In the genomic region with DNA sequence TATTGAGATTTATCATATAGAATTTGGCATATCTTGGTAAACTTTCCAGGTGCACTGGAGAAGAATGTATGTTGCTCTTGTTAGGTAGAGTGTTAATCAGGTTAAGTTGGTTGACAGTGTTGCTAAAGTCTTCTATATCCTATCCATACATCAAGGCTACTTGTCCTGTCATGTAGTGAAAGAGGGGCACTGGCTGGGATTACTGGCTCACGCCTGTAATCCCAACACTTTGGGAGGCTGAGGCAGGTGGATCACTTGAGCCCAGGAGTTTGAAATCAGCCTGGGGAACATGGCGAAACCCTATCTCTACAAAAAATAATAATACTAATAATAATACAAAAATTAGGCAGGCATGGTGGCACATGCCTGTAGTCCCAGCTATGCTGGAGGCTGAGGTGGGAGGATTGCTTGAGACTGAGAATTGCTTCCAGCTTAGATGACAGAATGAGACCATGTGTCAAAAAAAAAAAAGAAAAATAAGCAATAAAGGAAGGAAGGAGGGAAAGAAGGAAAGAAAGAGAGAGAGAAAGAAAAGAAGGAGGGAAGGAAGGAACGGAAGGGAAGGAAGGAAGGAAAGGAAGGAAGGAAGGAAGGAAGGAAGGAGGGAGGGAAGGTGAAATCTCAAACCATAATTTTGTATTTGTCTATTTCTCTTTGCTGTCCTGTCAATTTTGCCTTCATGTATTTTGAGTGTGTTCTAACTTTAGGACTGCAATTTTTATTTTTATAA, we compare ENCODE assay signal across 19 cellular contexts. TPM values are rescaled to one million over a fixed set of nuclear protein-coding genes. Genes with fewer than 3 reads are reported as not detected.
DNase-seq lines count a peak whose midpoint lies in the region; ATAC-seq, FAIRE-seq and TF ChIP-seq lines count a peak whose summit lies in the region.
"Had no signal": no experiment of that assay in that cellular context is flagged by ENCODE, and none has a peak within 500 bp of the region (broad histone marks: within the 10 kb centered on the region; RNA-seq: fewer than 3 reads in every experiment).

No MANE protein-coding gene starts in this region.

- TF ChIP-seq EP300 in K562 (IDR thresholded peaks at IDR 0.05; ENCODE audit: low read length), result no peak

- H3K9me3 ChIP-seq in T-helper 17 cell (ENCODE audit: control insufficient read depth, low read length, poor library complexity, severe bottlenecking) (no peaks in the 10 kb centered on the region), K562 (replicated peaks; ENCODE audit: control insufficient read depth, insufficient read depth, low read depth, low read length) (no peaks in the 10 kb centered on the region), osteoblast (ENCODE audit: low read depth, low read length) (no peaks in the 10 kb centered on the region)
- H3K9me3 ChIP-seq: HAP-1 had no signal

- WGBS in K562 (ENCODE audit: insufficient coverage, low coverage, missing lambda C conversion rate), result 0% methylated on average over 3 of the region's 3 CpGs
- WGBS in mesendoderm (ENCODE audit: extremely low coverage, insufficient coverage, low lambda C conversion rate), result no CpG with 5 or more reads among the region's 3 CpGs

- H2AFZ ChIP-seq in K562 (ENCODE audit: low read depth, low read length) (no peak overlapping the region), osteoblast (ENCODE audit: low read length) (no peak overlapping the region)

- DNase-seq in cardiac septum (ENCODE audit: low spot score) (peak; percentile 51), Right ventricle myocardium superior (no peak), T-helper 17 cell (no peak), K562 (ENCODE audit: extremely low read depth in 1 of 4, low spot score in 3 of 4) (no peak), osteoblast (ENCODE audit: insufficient read length, low spot score, missing footprints) (peak; percentile 18), mesendoderm (no peak)
- DNase-seq in effector CD8-positive, alpha-beta T cell (lab: John Stamatoyannopoulos, UW), result no peak
- no peak for DNase-seq in activated T-helper 1 cell treated with anti-CD3 and anti-CD28 coated beads, Interleukin-12 subunit alpha, Interleukin-12 subunit beta, Interleukin-2, Interleukin-4 antibody, amounts not matched to agents 30 ng/mL and 10 ng/mL and 1 ng/mL, durations not matched to agents 14 hours and 24 hours and 36 hours (ENCODE audit: low spot score)
- DNase-seq: C1 segment of cervical spinal cord; Calu3; CD4-positive, alpha-beta memory T cell; COR-L47; DMS53; DMS79 treated with DMSO at 0.1 percent for 48 hours; GF-D8; GOT3 had no signal

- H4K20me1 ChIP-seq in K562 (replicated peaks; ENCODE audit: control insufficient read depth, insufficient read depth, low read length) (peaks cover 3% of the 10 kb centered on the region; the same call in 1 of the 2 replicates), osteoblast (ENCODE audit: insufficient read depth, low read length) (no peaks in the 10 kb centered on the region)

- TF ChIP-seq CTCF in K562 (IDR thresholded peaks at IDR 0.05 in 2 of 3, conservative IDR thresholded peaks at IDR 0.05 in 1 of 3; ENCODE audit: insufficient read depth in 2 of 3, low read depth in 1 of 3, low read length in 3 of 3) (no peak), osteoblast (IDR thresholded peaks at IDR 0.05; ENCODE audit: extremely low read depth, low read depth, low read length) (no peak)

- no peak for FAIRE-seq in K562 (lab: Jason Lieb, UNC)
- FAIRE-seq: GM12892, H54 had no signal

- no TSS peak for BruUV-seq in K562 (replicated peaks; lab: Mats Ljungman, UMichigan)

- no peak for TF ChIP-seq POLR2A in K562 (conservative IDR thresholded peaks at IDR 0.05)

- POLR2A ChIA-PET in K562 (lab: Yijun Ruan, JAX), result interaction anchor here (0.6 kb wide), 1 partner anchor 29 kb away, joined by 3 read pairs; no protein-coding TSS in a partner anchor

- H3K9me3 Mint-ChIP-seq in activated T-helper 1 cell treated with anti-CD3 and anti-CD28 coated beads, Interleukin-12 subunit alpha, Interleukin-12 subunit beta, Interleukin-2, Interleukin-4 antibody, amounts not matched to agents 30 ng/mL and 10 ng/mL and 1 ng/mL, durations not matched to agents 14 hours and 24 hours and 36 hours, result no peaks in the 10 kb centered on the region
- H3K9me3 Mint-ChIP-seq: CD4-positive, alpha-beta memory T cell had no signal

- in situ Hi-C loops in K562 (cut with MboI), result no loop called here

- H3K27me3 Mint-ChIP-seq in T-helper 17 cell, result peaks cover 25% of the 10 kb centered on the region
- H3K27me3 Mint-ChIP-seq in activated T-helper 1 cell treated with anti-CD3 and anti-CD28 coated beads, Interleukin-12 subunit alpha, Interleukin-12 subunit beta, Interleukin-2, Interleukin-4 antibody, amounts not matched to agents 30 ng/mL and 10 ng/mL and 1 ng/mL, durations not matched to agents 14 hours and 24 hours and 36 hours (ENCODE audit: insufficient read depth), result peaks cover 18% of the 10 kb centered on the region

- H3K27ac Mint-ChIP-seq in T-helper 17 cell, result peak overlapping the region; percentile 43
- no peak overlapping the region for H3K27ac Mint-ChIP-seq in activated T-helper 1 cell treated with anti-CD3 and anti-CD28 coated beads, Interleukin-12 subunit alpha, Interleukin-12 subunit beta, Interleukin-2, Interleukin-4 antibody, amounts not matched to agents 30 ng/mL and 10 ng/mL and 1 ng/mL, durations not matched to agents 14 hours and 24 hours and 36 hours
- H3K27ac Mint-ChIP-seq: CD4-positive, alpha-beta memory T cell had no signal

- H3K79me2 ChIP-seq in K562 (ENCODE audit: control insufficient read depth, insufficient read depth, low read length) (no peaks in the 10 kb centered on the region), osteoblast (ENCODE audit: insufficient read depth, low read length) (no peaks in the 10 kb centered on the region), mesendoderm (ENCODE audit: control insufficient read depth, insufficient read depth, low read length) (no peaks in the 10 kb centered on the region)

- H3K27ac ChIP-seq in K562 (ENCODE audit: extremely low read depth, low read depth, low read length), result no peak overlapping the region
- H3K27ac ChIP-seq in osteoblast (ENCODE audit: low read depth, low read length), result no peak overlapping the region
- no peak overlapping the region for H3K27ac ChIP-seq in mesendoderm (ENCODE audit: low read depth, low read length)

- TF ChIP-seq RAD21 in K562 (CRISPR knock-in tag; conservative IDR thresholded peaks at IDR 0.05 in 1 of 2, IDR thresholded peaks at IDR 0.05 in 1 of 2), result no peak

- H3K4me1 ChIP-seq in K562 (replicated peaks in 1 of 2; ENCODE audit: control insufficient read depth in 2 of 2, insufficient read depth in 2 of 2, low read length in 2 of 2) (peaks cover 0 to under 1% of the 10 kb centered on the region in 2 experiments; a peak in 1 of 5 replicates), osteoblast (ENCODE audit: insufficient read depth, low read length) (no peaks in the 10 kb centered on the region), mesendoderm (ENCODE audit: control insufficient read depth, low read depth, low read length) (no peaks in the 10 kb centered on the region)
- H3K4me1 ChIP-seq: HAP-1 had no signal

- H3K18ac ChIP-seq in mesendoderm (ENCODE audit: low read length), result no peak overlapping the region

- no peak overlapping the region for H4K5ac ChIP-seq in mesendoderm (ENCODE audit: low read length)

- H3K4me2 ChIP-seq in K562 (ENCODE audit: insufficient read depth, low read length), result no peak overlapping the region
- H3K4me2 ChIP-seq in osteoblast (ENCODE audit: insufficient read depth, low read length), result no peak overlapping the region
- no peak overlapping the region for H3K4me2 ChIP-seq in mesendoderm (ENCODE audit: low read length)

- H3K9ac ChIP-seq in K562 (ENCODE audit: insufficient read depth in 1 of 2, low read depth in 2 of 2, low read length in 2 of 2) (no peak overlapping the region), mesendoderm (ENCODE audit: low read length) (no peak overlapping the region)

- no peak overlapping the region for H3K4me3 Mint-ChIP-seq in T-helper 17 cell
- H3K4me3 Mint-ChIP-seq in activated T-helper 1 cell treated with anti-CD3 and anti-CD28 coated beads, Interleukin-12 subunit alpha, Interleukin-12 subunit beta, Interleukin-2, Interleukin-4 antibody, amounts not matched to agents 30 ng/mL and 10 ng/mL and 1 ng/mL, durations not matched to agents 14 hours and 24 hours and 36 hours, result no peak overlapping the region
- H3K4me3 Mint-ChIP-seq: CD4-positive, alpha-beta memory T cell had no signal

- no peaks in the 10 kb centered on the region for H3K79me1 ChIP-seq in mesendoderm (ENCODE audit: low read length)

- no peak overlapping the region for H2BK5ac ChIP-seq in mesendoderm (ENCODE audit: low read length)

- no peak overlapping the region for H3K23ac ChIP-seq in mesendoderm (ENCODE audit: low read length)

- H3K36me3 Mint-ChIP-seq in T-helper 17 cell (ENCODE audit: low read depth), result no peaks in the 10 kb centered on the region
- H3K36me3 Mint-ChIP-seq in activated T-helper 1 cell treated with anti-CD3 and anti-CD28 coated beads, Interleukin-12 subunit alpha, Interleukin-12 subunit beta, Interleukin-2, Interleukin-4 antibody, amounts not matched to agents 30 ng/mL and 10 ng/mL and 1 ng/mL, durations not matched to agents 14 hours and 24 hours and 36 hours (ENCODE audit: low read depth), result no peaks in the 10 kb centered on the region
- H3K36me3 Mint-ChIP-seq: CD4-positive, alpha-beta memory T cell had no signal

- H3K4me3 ChIP-seq in K562 (no peak overlapping the region), osteoblast (ENCODE audit: insufficient read depth, low read length) (no peak overlapping the region), mesendoderm (ENCODE audit: low read length) (no peak overlapping the region)
- H3K4me3 ChIP-seq: HAP-1 had no signal

- H3K56ac ChIP-seq in mesendoderm (ENCODE audit: low read length), result no peak overlapping the region

- H2BK120ac ChIP-seq in mesendoderm (ENCODE audit: low read depth, low read length), result no peak overlapping the region

- H4K8ac ChIP-seq in mesendoderm (ENCODE audit: low read depth, low read length), result no peak overlapping the region

- no peak overlapping the region for H3K4ac ChIP-seq in mesendoderm (ENCODE audit: low read depth, low read length)

- CTCF ChIA-PET in K562 (lab: Yijun Ruan, JAX; ENCODE audit: low intra/inter-chr PET ratio), result no interaction called here

- H3K36me3 ChIP-seq in K562 (ENCODE audit: control insufficient read depth, insufficient read depth, low read length) (no peaks in the 10 kb centered on the region), osteoblast (ENCODE audit: insufficient read depth, low read length) (no peaks in the 10 kb centered on the region), mesendoderm (ENCODE audit: control insufficient read depth, insufficient read depth, low read length) (no peaks in the 10 kb centered on the region)
- H3K36me3 ChIP-seq: HAP-1 had no signal

- H3K4me1 Mint-ChIP-seq in T-helper 17 cell, result peaks cover 4% of the 10 kb centered on the region
- no peaks in the 10 kb centered on the region for H3K4me1 Mint-ChIP-seq in activated T-helper 1 cell treated with anti-CD3 and anti-CD28 coated beads, Interleukin-12 subunit alpha, Interleukin-12 subunit beta, Interleukin-2, Interleukin-4 antibody, amounts not matched to agents 30 ng/mL and 10 ng/mL and 1 ng/mL, durations not matched to agents 14 hours and 24 hours and 36 hours (ENCODE audit: low read depth)

- no peak for ATAC-seq in Right ventricle myocardium superior (ENCODE audit: poor library complexity)
- no peak for ATAC-seq in T-helper 17 cell
- ATAC-seq in K562, result no peak

- H3K9me1 ChIP-seq in K562 (ENCODE audit: control insufficient read depth, insufficient read depth, low read length), result no peaks in the 10 kb centered on the region

- H2BK15ac ChIP-seq in mesendoderm (replicated peaks; ENCODE audit: low read depth), result no peak overlapping the region

- H2AK5ac ChIP-seq in mesendoderm (ENCODE audit: low read length), result no peak overlapping the region

- intact Hi-C loops in cardiac septum (cut with DNase I) (no loop called here), Right ventricle myocardium superior (cut with DNase I) (no loop called here), K562 (cut with micrococcal nuclease) (no loop called here)
- intact Hi-C loops in activated T-helper 1 cell treated with anti-CD3 and anti-CD28 coated beads, Interleukin-12 subunit alpha, Interleukin-12 subunit beta, Interleukin-2, Interleukin-4 antibody, amounts not matched to agents 30 ng/mL and 10 ng/mL and 1 ng/mL, durations not matched to agents 14 hours and 24 hours and 36 hours (cut with micrococcal nuclease), result no loop called here

- H3K27me3 ChIP-seq in K562 (ENCODE audit: control insufficient read depth in 2 of 2, insufficient read depth in 2 of 2, low read length in 2 of 2), result peaks cover 41 to 44% of the 10 kb centered on the region in 2 experiments
- H3K27me3 ChIP-seq in osteoblast (ENCODE audit: insufficient read depth, low read length), result no peaks in the 10 kb centered on the region
- no peaks in the 10 kb centered on the region for H3K27me3 ChIP-seq in mesendoderm (ENCODE audit: insufficient read depth, low read length, poor library complexity)

RNA-seq across cellular contexts. Expression of a gene that starts 57.4 kb away (rescaled TPM):
- total RNA-seq in cardiac septum (59.7 TPM), Right ventricle myocardium superior (78.6 TPM), T-helper 17 cell (100 to 1,000 TPM; 114 to 128 TPM), K562 (2014; rRNA removed) (13.3 and 18.0 TPM in 2 replicates), K562 (2014; rRNA removed; fragmentation: Illumina TruSeq; extraction: Trizol) (3.8 and 4.8 TPM in 2 replicates), K562 (2015; rRNA removed; fragmentation: Illumina TruSeq; extraction: Trizol) (5.2 and 6.4 TPM in 2 replicates), K562 (2021) (37.1 and 39.0 TPM in 2 replicates), osteoblast (22.1 and 28.3 TPM in 2 replicates)
- 36.0 and 90.4 TPM in 2 replicates for total RNA-seq in K562 (2011; cell fraction: chromatin; rRNA removed; ENCODE audit: low replicate concordance)
- total RNA-seq in K562 (2011; cell fraction: nucleolus; rRNA removed), result 51.7 and 55.4 TPM in 2 replicates
- 35.6 and 39.8 TPM in 2 replicates for total RNA-seq in K562 (2011; cell fraction: nucleoplasm; rRNA removed)
- polyA plus RNA-seq in K562 (2011; rRNA removed) (6.8 and 8.4 TPM in 2 replicates), K562 (2014; fragmentation: Illumina TruSeq; extraction: Trizol) (16.9 and 19.0 TPM in 2 replicates), K562 (2014; fragmentation: Nextera tagmentation; extraction: Ambion mirVana) (under 1 TPM; 0.56 to 0.79 TPM), K562 (2014; rRNA removed) (14.2 and 15.1 TPM in 2 replicates)
- 5.8 and 6.7 TPM in 2 replicates for polyA plus RNA-seq in K562 (2011; cell fraction: cytosol; rRNA removed)
- polyA plus RNA-seq in K562 (2011; cell fraction: nucleus; rRNA removed), result 29.7 and 45.3 TPM in 2 replicates
- polyA plus RNA-seq in K562 (2012), result 15.4 and 16.4 TPM in 2 replicates
- 8.4 and 9.3 TPM in 2 replicates for polyA minus RNA-seq in K562 (2011; rRNA and poly(A)+ RNA removed)
- 17.1 and 22.1 TPM in 2 replicates for polyA minus RNA-seq in K562 (2011; cell fraction: cytosol; rRNA and poly(A)+ RNA removed)
- 46.3 and 58.3 TPM in 2 replicates for polyA minus RNA-seq in K562 (2011; cell fraction: nucleus; rRNA and poly(A)+ RNA removed)
- polyA plus RNA-seq in mesendoderm (2013, experiment 1 of 2), result 17.2 TPM
- 17.2 TPM for polyA plus RNA-seq in mesendoderm (2013, experiment 2 of 2)
- total RNA-seq in activated T-helper 1 cell treated with anti-CD3 and anti-CD28 coated beads, Interleukin-12 subunit alpha, Interleukin-12 subunit beta, Interleukin-2, Interleukin-4 antibody, amounts not matched to agents 30 ng/mL and 10 ng/mL and 1 ng/mL, durations not matched to agents 14 hours and 24 hours and 36 hours, result 24.9 and 31.4 TPM in 2 replicates

Comparison
In these comparisons a context has a peak if more than half of its experiments do, and no peak if none do; other contexts are left out.
1. DNase-seq: peak in cardiac septum (single experiment) and osteoblast (single experiment); none in Right ventricle myocardium superior (single experiment), T-helper 17 cell (0 of 3), K562 (0 of 4), mesendoderm (single experiment), effector CD8-positive, alpha-beta T cell (single experiment) and activated T-helper 1 cell treated with anti-CD3 and anti-CD28 coated beads, Interleukin-12 subunit alpha, Interleukin-12 subunit beta, Interleukin-2, Interleukin-4 antibody, amounts not matched to agents 30 ng/mL and 10 ng/mL and 1 ng/mL, durations not matched to agents 14 hours and 24 hours and 36 hours (single experiment).